In genomic region chr7:26042237-26042636, GRCh38 we compare ENCODE assay signal across 11 cellular contexts.
"Had no signal": no experiment of that assay in that cellular context is flagged by ENCODE, and none has a peak within 500 bp of the region (broad histone marks: within the 10 kb centered on the region; RNA-seq: fewer than 3 reads in every experiment).

No MANE protein-coding gene starts in this region.

- H3K4me3 ChIP-seq: GM23248, GM23338, HAP-1 had no signal

- H3K27ac Mint-ChIP-seq: GM23338, H9, HFFc6 had no signal

- DNase-seq: GM23248, GOT3, H7, H9, HCEC 1CT, HFFc6 had no signal

- ATAC-seq: GM23338, HCT116 had no signal

- FAIRE-seq: H1, H54 had no signal

- H3K36me3 ChIP-seq: HAP-1 had no signal

- H3K4me2 ChIP-seq: GM23338 had no signal

- H2AFZ ChIP-seq: GM23248, GM23338 had no signal

- H3K9me3 Mint-ChIP-seq: GM23338, H9 had no signal

- H3K27ac ChIP-seq: GM23248 had no signal

- H3K9me3 ChIP-seq: HAP-1 had no signal

- H3K9ac ChIP-seq: GM23248 had no signal

- H3K4me3 Mint-ChIP-seq: GM23338, H9, HFFc6 had no signal
